Comparison of ENCODE assay signal across 1 cellular context in the genomic region with DNA sequence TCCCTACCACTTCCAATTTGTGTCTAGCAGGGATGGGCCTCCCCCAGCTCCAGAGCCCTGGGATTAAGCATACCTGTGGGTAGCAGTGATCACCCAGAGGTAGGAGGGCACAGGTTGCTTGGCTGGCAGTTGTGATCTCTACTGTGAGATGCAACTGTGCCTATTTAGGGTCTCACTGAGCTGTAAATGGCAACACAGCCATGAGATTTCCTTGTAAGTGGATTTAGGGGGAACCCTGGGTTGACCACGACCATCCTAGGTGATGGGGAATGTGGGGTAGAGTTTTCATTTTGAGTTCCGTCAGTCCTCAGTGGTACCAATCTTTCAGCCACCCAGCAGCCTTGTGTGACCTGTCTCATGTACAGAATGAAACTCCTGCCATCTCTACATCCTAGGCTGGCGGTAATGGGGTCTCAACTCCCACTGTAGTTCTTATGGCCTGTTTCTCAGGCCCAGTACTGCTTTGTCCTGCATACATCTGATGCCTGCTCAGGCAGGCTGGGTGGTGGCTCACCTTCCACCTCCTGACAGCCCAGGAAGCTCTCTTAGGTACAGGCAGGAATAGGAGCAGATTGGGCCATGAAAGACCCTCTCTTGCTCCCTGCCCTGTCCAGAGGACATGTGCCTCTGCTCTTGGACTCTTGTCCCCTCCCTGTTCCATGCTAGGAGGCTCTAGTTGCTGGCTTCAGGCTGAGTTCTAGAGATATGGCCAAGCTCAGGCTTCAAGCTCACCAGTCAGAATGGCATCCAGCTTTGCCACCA.
TF ChIP-seq lines count a peak whose summit lies in the region.

No MANE protein-coding gene starts in this region.

TF ChIP-seq in liver, 16 proteins besides CTCF, POLR2A, EP300 and RAD21 (continued from another document):
- TF ChIP-seq ATF3 (IDR thresholded peaks at IDR 0.05): no peak
